In the genomic region with DNA sequence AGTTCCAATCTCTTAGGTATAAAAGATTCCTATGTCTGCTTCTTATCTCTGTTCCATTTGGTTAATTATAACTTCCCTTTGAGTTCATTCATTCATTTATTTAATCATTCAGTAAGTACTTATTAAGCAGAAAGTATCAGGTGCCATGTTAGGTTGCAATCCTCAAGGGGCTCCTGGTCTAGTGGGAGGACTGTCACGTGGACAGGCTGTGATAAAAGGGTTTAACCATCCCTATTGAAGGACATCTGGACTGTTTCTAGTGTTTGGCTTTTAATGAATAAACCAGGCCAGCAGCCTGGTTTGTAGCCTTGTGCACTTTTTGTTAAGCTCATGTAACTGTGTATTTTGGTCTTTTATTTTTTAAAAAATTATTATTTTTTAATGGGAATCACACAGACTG, we compare ENCODE assay signal across 32 cellular contexts.
"Had no signal": no experiment of that assay in that cellular context is flagged by ENCODE, and none has a peak within 500 bp of the region (broad histone marks: within the 10 kb centered on the region; RNA-seq: fewer than 3 reads in every experiment).

No MANE protein-coding gene starts in this region.

- H3K4me1 ChIP-seq: adrenal gland, ascending aorta, colonic mucosa, esophagus squamous epithelium, left lung, lower lobe of right lung, right atrium auricular region, thyroid gland had no signal

- H3K9me3 ChIP-seq: ascending aorta, colonic mucosa, lower lobe of right lung, thyroid gland had no signal

- H3K4me3 Mint-ChIP-seq: activated B cell treated with CpG ODN at 0.5 μM for 24 hours; activated CD8-positive, alpha-beta memory T cell treated with anti-CD3 and anti-CD28 coated beads, Interleukin-2, amount 10 ng/mL, durations not matched to agents 7 days and 5 days; activated CD8-positive, alpha-beta T cell treated with anti-CD3 and anti-CD28 coated beads, Interleukin-2, amount 10 ng/mL, durations not matched to agents 7 days and 5 days; activated naive CD8-positive, alpha-beta T cell treated with anti-CD3 and anti-CD28 coated beads for 36 hours; activated T-cell treated with anti-CD3 and anti-CD28 coated beads, Interleukin-2, amount 50 U/mL, for 72 hours; brain; naive thymus-derived CD8-positive, alpha-beta T cell; stimulated activated memory B cell treated with anti-CD40 and anti-IgM and Interleukin-4, amounts not matched to agents 10 μg/mL and 1 μg/mL and 100 μg/mL, for 72 hours; stimulated activated naive CD8-positive, alpha-beta T cell treated with anti-CD3 and anti-CD28 coated beads, Interleukin-15, amount 100 ng/mL, for 72 hours had no signal

- H3K4me1 Mint-ChIP-seq: activated CD8-positive, alpha-beta memory T cell treated with anti-CD3 and anti-CD28 coated beads, Interleukin-2, amount 10 ng/mL, durations not matched to agents 7 days and 5 days; activated naive CD8-positive, alpha-beta T cell treated with anti-CD3 and anti-CD28 coated beads for 36 hours; stimulated activated naive CD8-positive, alpha-beta T cell treated with anti-CD3 and anti-CD28 coated beads, Interleukin-15, amount 100 ng/mL, for 72 hours had no signal

- H3K27ac ChIP-seq: adrenal gland, ascending aorta, cardiac muscle cell, colonic mucosa, epithelial cell of prostate, esophagus squamous epithelium, left lung, lower lobe of right lung, right atrium auricular region, thyroid gland had no signal

- H3K36me3 Mint-ChIP-seq: activated CD8-positive, alpha-beta memory T cell treated with anti-CD3 and anti-CD28 coated beads, Interleukin-2, amount 10 ng/mL, durations not matched to agents 7 days and 5 days; activated naive CD8-positive, alpha-beta T cell treated with anti-CD3 and anti-CD28 coated beads for 36 hours; brain; naive thymus-derived CD8-positive, alpha-beta T cell; stimulated activated memory B cell treated with anti-CD40 and anti-IgM and Interleukin-4, amounts not matched to agents 10 μg/mL and 1 μg/mL and 100 μg/mL, for 72 hours had no signal

- H3K27me3 ChIP-seq: adrenal gland, ascending aorta, cardiac muscle cell, colonic mucosa, esophagus squamous epithelium, left lung, right atrium auricular region, thyroid gland had no signal

- H3K36me3 ChIP-seq: adrenal gland, ascending aorta, cardiac muscle cell, colonic mucosa, esophagus squamous epithelium, left lung, lower lobe of right lung, right atrium auricular region, thyroid gland had no signal

- DNase-seq: activated B cell treated with CpG ODN at 0.5 μM for 24 hours; activated CD4-positive, alpha-beta T cell treated with anti-CD3 and anti-CD28 coated beads, Interleukin-2, amount 50 U/mL, for 1 hour; activated CD8-positive, alpha-beta memory T cell treated with anti-CD3 and anti-CD28 coated beads, Interleukin-2, amount 10 ng/mL, durations not matched to agents 7 days and 5 days; activated CD8-positive, alpha-beta T cell treated with anti-CD3 and anti-CD28 coated beads, Interleukin-2, amount 10 ng/mL, durations not matched to agents 7 days and 5 days; activated effector memory CD4-positive, alpha-beta T cell treated with Interleukin-2 at 50 U/mL for 16 hours; activated naive CD4-positive, alpha-beta T cell treated with Interleukin-2 at 50 U/mL for 16 hours; activated naive CD8-positive, alpha-beta T cell treated with anti-CD3 and anti-CD28 coated beads for 36 hours; activated T-cell treated with anti-CD3 and anti-CD28 coated beads, Interleukin-2, amount 50 U/mL, for 72 hours; adrenal gland; cerebellar nuclear complex; colonic mucosa; effector CD8-positive, alpha-beta T cell; esophagus squamous epithelium; foreskin melanocyte; kidney glomerular epithelial cell; left lung; lower lobe of right lung; mesenchymal stem cell; naive thymus-derived CD8-positive, alpha-beta T cell; stimulated activated CD4-positive, alpha-beta T cell treated with anti-CD3 and anti-CD28 coated beads, Interleukin-1b, Interleukin-23, amount 100 ng/mL, for 48 hours; stimulated activated CD4-positive, alpha-beta T cell treated with anti-CD3 and anti-CD28 coated beads, Interleukin-4, amount 100 ng/mL, for 4 hours; stimulated activated CD8-positive, alpha-beta memory T cell treated with anti-CD3 and anti-CD28 coated beads, Interleukin-4, amount 100 ng/mL, for 48 hours; stimulated activated naive CD8-positive, alpha-beta T cell treated with anti-CD3 and anti-CD28 coated beads, Interleukin-15, amount 100 ng/mL, for 72 hours; substantia nigra; thyroid gland had no signal

- H3K4me3 ChIP-seq: adrenal gland, ascending aorta, cardiac muscle cell, colonic mucosa, esophagus squamous epithelium, left lung, lower lobe of right lung, right atrium auricular region, smooth muscle cell, thyroid gland had no signal

- H3K27ac Mint-ChIP-seq: activated B cell treated with CpG ODN at 0.5 μM for 24 hours; activated CD8-positive, alpha-beta memory T cell treated with anti-CD3 and anti-CD28 coated beads, Interleukin-2, amount 10 ng/mL, durations not matched to agents 7 days and 5 days; activated CD8-positive, alpha-beta T cell treated with anti-CD3 and anti-CD28 coated beads, Interleukin-2, amount 10 ng/mL, durations not matched to agents 7 days and 5 days; activated naive CD8-positive, alpha-beta T cell treated with anti-CD3 and anti-CD28 coated beads for 36 hours; activated T-cell treated with anti-CD3 and anti-CD28 coated beads, Interleukin-2, amount 50 U/mL, for 72 hours; naive thymus-derived CD8-positive, alpha-beta T cell; stimulated activated memory B cell treated with anti-CD40 and anti-IgM and Interleukin-4, amounts not matched to agents 10 μg/mL and 1 μg/mL and 100 μg/mL, for 72 hours; stimulated activated naive CD8-positive, alpha-beta T cell treated with anti-CD3 and anti-CD28 coated beads, Interleukin-15, amount 100 ng/mL, for 72 hours had no signal

- H3K27me3 Mint-ChIP-seq: activated CD8-positive, alpha-beta memory T cell treated with anti-CD3 and anti-CD28 coated beads, Interleukin-2, amount 10 ng/mL, durations not matched to agents 7 days and 5 days; stimulated activated memory B cell treated with anti-CD40 and anti-IgM and Interleukin-4, amounts not matched to agents 10 μg/mL and 1 μg/mL and 100 μg/mL, for 72 hours; stimulated activated naive CD8-positive, alpha-beta T cell treated with anti-CD3 and anti-CD28 coated beads, Interleukin-15, amount 100 ng/mL, for 72 hours had no signal
